ENCODE assay signal across 20 cellular contexts in genomic region chr2:33213648-33214047, GRCh38.
"Had no signal": no experiment of that assay in that cellular context is flagged by ENCODE, and none has a peak within 500 bp of the region (broad histone marks: within the 10 kb centered on the region; RNA-seq: fewer than 3 reads in every experiment).

No MANE protein-coding gene starts in this region.

- H3K4me1 ChIP-seq: spleen, upper lobe of right lung had no signal

- H3K4me1 Mint-ChIP-seq: activated CD8-positive, alpha-beta memory T cell treated with anti-CD3 and anti-CD28 coated beads, Interleukin-2, amount 10 ng/mL, durations not matched to agents 7 days and 5 days; activated naive CD8-positive, alpha-beta T cell treated with anti-CD3 and anti-CD28 coated beads, Interleukin-2, amount 10 ng/mL, durations not matched to agents 7 days and 5 days had no signal

- H3K9me3 ChIP-seq: lower lobe of right lung, neutrophil, spleen, upper lobe of right lung had no signal

- H3K27ac ChIP-seq: epithelial cell of prostate, lower lobe of right lung, neutrophil, SK-N-MC, spleen, upper lobe of right lung had no signal

- H3K36me3 Mint-ChIP-seq: activated CD8-positive, alpha-beta memory T cell treated with anti-CD3 and anti-CD28 coated beads, Interleukin-2, amount 10 ng/mL, durations not matched to agents 7 days and 5 days; activated naive CD8-positive, alpha-beta T cell treated with anti-CD3 and anti-CD28 coated beads, Interleukin-2, amount 10 ng/mL, durations not matched to agents 7 days and 5 days; naive thymus-derived CD4-positive, alpha-beta T cell; stimulated activated naive B cell treated with anti-CD40 and anti-IgM and Interleukin-4, amounts not matched to agents 10 μg/mL and 1 μg/mL and 100 μg/mL, for 72 hours had no signal

- H3K27me3 ChIP-seq: neutrophil, spleen, upper lobe of right lung had no signal

- H3K27me3 Mint-ChIP-seq: progenitor cell of endocrine pancreas had no signal

- DNase-seq: activated CD4-positive, alpha-beta T cell treated with anti-CD3 and anti-CD28 coated beads, Interleukin-2, amount 50 U/mL, for 48 hours; activated CD4-positive, CD25-positive, alpha-beta regulatory T cell treated with anti-CD3 and anti-CD28 coated beads, Interleukin-2, amount 50 U/mL, for 72 hours; activated CD8-positive, alpha-beta memory T cell treated with anti-CD3 and anti-CD28 coated beads, Interleukin-2, amount 10 ng/mL, durations not matched to agents 7 days and 5 days; activated gamma-delta T cell; activated naive CD8-positive, alpha-beta T cell treated with anti-CD3 and anti-CD28 coated beads, Interleukin-2, amount 10 ng/mL, durations not matched to agents 7 days and 5 days; activated T-cell treated with anti-CD3 and anti-CD28 coated beads, Interleukin-2, amount 50 U/mL, for 4 hours; anterior cingulate cortex; central memory CD4-positive, alpha-beta T cell; effector memory CD4-positive, alpha-beta T cell; lower lobe of right lung; naive thymus-derived CD4-positive, alpha-beta T cell; spleen; stimulated activated CD4-positive, alpha-beta T cell treated with anti-CD3 and anti-CD28 coated beads, Interleukin-1b, Interleukin-23, amount 100 ng/mL, for 48 hours; stimulated activated naive B cell treated with anti-CD40 and anti-IgM and Interleukin-4, amounts not matched to agents 10 μg/mL and 1 μg/mL and 100 μg/mL, for 72 hours; T-helper 17 cell; upper lobe of right lung had no signal

- ATAC-seq: activated CD8-positive, alpha-beta memory T cell treated with anti-CD3 and anti-CD28 coated beads, Interleukin-2, amount 10 ng/mL, durations not matched to agents 7 days and 5 days; activated T-cell treated with anti-CD3 and anti-CD28 coated beads, Interleukin-2, amount 50 U/mL, for 4 hours; naive thymus-derived CD4-positive, alpha-beta T cell had no signal

- H3K4me3 ChIP-seq: lower lobe of right lung, SK-N-MC, spleen, upper lobe of right lung had no signal

- H3K27ac Mint-ChIP-seq: activated CD8-positive, alpha-beta memory T cell treated with anti-CD3 and anti-CD28 coated beads, Interleukin-2, amount 10 ng/mL, durations not matched to agents 7 days and 5 days; activated naive CD8-positive, alpha-beta T cell treated with anti-CD3 and anti-CD28 coated beads, Interleukin-2, amount 10 ng/mL, durations not matched to agents 7 days and 5 days; naive thymus-derived CD4-positive, alpha-beta T cell; stimulated activated naive B cell treated with anti-CD40 and anti-IgM and Interleukin-4, amounts not matched to agents 10 μg/mL and 1 μg/mL and 100 μg/mL, for 72 hours; T-helper 17 cell had no signal

- H3K9me3 Mint-ChIP-seq: activated naive CD8-positive, alpha-beta T cell treated with anti-CD3 and anti-CD28 coated beads, Interleukin-2, amount 10 ng/mL, durations not matched to agents 7 days and 5 days; activated T-cell treated with anti-CD3 and anti-CD28 coated beads, Interleukin-2, amount 50 U/mL, for 4 hours; naive thymus-derived CD4-positive, alpha-beta T cell; stimulated activated naive B cell treated with anti-CD40 and anti-IgM and Interleukin-4, amounts not matched to agents 10 μg/mL and 1 μg/mL and 100 μg/mL, for 72 hours had no signal

- H3K36me3 ChIP-seq: lower lobe of right lung, neutrophil, spleen, upper lobe of right lung had no signal

- H3K4me3 Mint-ChIP-seq: activated CD8-positive, alpha-beta memory T cell treated with anti-CD3 and anti-CD28 coated beads, Interleukin-2, amount 10 ng/mL, durations not matched to agents 7 days and 5 days; activated naive CD8-positive, alpha-beta T cell treated with anti-CD3 and anti-CD28 coated beads, Interleukin-2, amount 10 ng/mL, durations not matched to agents 7 days and 5 days; activated T-cell treated with anti-CD3 and anti-CD28 coated beads, Interleukin-2, amount 50 U/mL, for 4 hours; naive thymus-derived CD4-positive, alpha-beta T cell; stimulated activated naive B cell treated with anti-CD40 and anti-IgM and Interleukin-4, amounts not matched to agents 10 μg/mL and 1 μg/mL and 100 μg/mL, for 72 hours; T-helper 17 cell had no signal
